Comparison of ENCODE assay signal across 8 cellular contexts in the genomic region with DNA sequence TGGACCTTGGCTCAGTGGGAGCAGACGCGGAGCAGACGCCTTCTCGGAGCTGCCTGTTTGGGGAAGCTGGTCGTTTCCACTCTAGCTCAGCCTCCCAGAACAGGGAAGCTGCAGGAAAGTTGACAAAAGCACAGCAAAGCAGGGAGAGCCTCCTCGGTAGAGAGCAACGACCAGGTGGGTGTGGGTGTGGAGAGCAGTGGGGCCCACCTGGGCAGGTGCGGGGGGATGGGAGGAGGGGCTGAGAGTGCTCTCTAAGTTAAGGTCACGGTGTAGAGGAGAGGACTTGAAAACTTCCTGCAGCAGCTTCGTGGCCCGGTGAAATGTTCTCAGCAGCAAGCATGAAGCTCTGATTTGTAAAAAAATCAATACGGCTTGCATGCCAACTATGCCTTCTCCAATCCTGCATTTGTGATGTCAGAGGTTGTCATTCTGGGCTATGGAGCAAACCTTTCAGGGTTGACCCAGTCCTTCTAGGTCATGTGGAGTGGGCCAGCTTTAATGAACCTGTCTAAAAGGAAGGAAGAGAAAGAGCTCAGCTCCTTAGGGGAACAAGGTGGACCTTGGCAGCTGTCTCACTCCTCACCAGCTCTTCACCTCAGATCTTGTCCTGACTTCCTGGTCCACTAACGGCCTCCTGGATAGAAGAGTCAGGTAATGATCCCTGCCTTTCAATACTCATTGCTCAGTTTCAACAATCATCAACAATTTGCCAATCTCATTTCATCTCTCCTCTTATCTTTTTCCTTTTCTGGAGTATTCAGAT.
DNase-seq lines count a peak whose midpoint lies in the region; ATAC-seq and TF ChIP-seq lines count a peak whose summit lies in the region.

No MANE protein-coding gene starts in this region.

- 54 to 59% methylated on average over 9 to 11 of the region's 13 CpGs for WGBS in gastroesophageal sphincter (ENCODE audit: low coverage in 1 of 2), 2 donors

- H3K4me3 ChIP-seq in gastroesophageal sphincter (no peak overlapping the region), left ventricle myocardium inferior (no peak overlapping the region)

- in situ Hi-C loops in GM13976 (cut with MboI; ENCODE audit: low sequenced_read_pairs, unreplicated experiment) = no loop called here

- H3K4me1 ChIP-seq in gastroesophageal sphincter (no peaks in the 10 kb centered on the region), left ventricle myocardium inferior (no peaks in the 10 kb centered on the region)

- TF ChIP-seq CTCF in GM13976 (IDR thresholded peaks at IDR 0.05; ENCODE audit: borderline replicate concordance, control extremely low read depth, extremely low read depth, insufficient read depth, missing control alignments) (no peak), gastroesophageal sphincter (IDR thresholded peaks at IDR 0.05) (no peak), left ventricle myocardium inferior (IDR thresholded peaks at IDR 0.05; ENCODE audit: borderline replicate concordance) (no peak)
- no peak for TF ChIP-seq CTCF in activated CD8-positive, alpha-beta T cell treated with anti-CD3 and anti-CD28 coated beads for 36 hours (IDR thresholded peaks at IDR 0.05)

- TF ChIP-seq EP300 in gastroesophageal sphincter (IDR thresholded peaks at IDR 0.05) = no peak

- CTCF ChIA-PET in activated CD8-positive, alpha-beta T cell treated with anti-CD3 and anti-CD28 coated beads for 36 hours (lab: Charles Lee) = interaction anchor here (0.8 to 7.4 kb wide), 14 partner anchors 9 to 228 kb away, joined by 3 to 69 read pairs (median 4); a partner anchor contains a TSS

- peaks cover 0 to 12% (median 0%) of the 10 kb centered on the region in 3 donors for H3K9me3 ChIP-seq in gastroesophageal sphincter
- H3K9me3 ChIP-seq in left ventricle myocardium inferior (replicated peaks) = peaks cover 10% of the 10 kb centered on the region

- no peaks in the 10 kb centered on the region for H3K9me3 Mint-ChIP-seq in activated CD8-positive, alpha-beta T cell treated with anti-CD3 and anti-CD28 coated beads for 36 hours
- H3K9me3 Mint-ChIP-seq in naive B cell = no peaks in the 10 kb centered on the region

- no peaks in the 10 kb centered on the region for H3K27me3 ChIP-seq in gastroesophageal sphincter
- peaks cover 38% of the 10 kb centered on the region for H3K27me3 ChIP-seq in left ventricle myocardium inferior (ENCODE audit: low read depth)

- TF ChIP-seq POLR2A in gastroesophageal sphincter (IDR thresholded peaks at IDR 0.05) = no peak

- H3K36me3 Mint-ChIP-seq in activated CD8-positive, alpha-beta T cell treated with anti-CD3 and anti-CD28 coated beads for 36 hours (ENCODE audit: low read depth) = no peaks in the 10 kb centered on the region
- no peaks in the 10 kb centered on the region for H3K36me3 Mint-ChIP-seq in naive B cell

- POLR2A ChIA-PET in activated CD8-positive, alpha-beta T cell treated with anti-CD3 and anti-CD28 coated beads for 36 hours (lab: Charles Lee) = interaction anchor here (0.7 to 1.9 kb wide), 5 partner anchors 9 to 429 kb away, joined by 3 to 5 read pairs (median 3); a partner anchor contains a TSS

- peak; percentile 27 for DNase-seq in GM13976 (ENCODE audit: low spot score)
- peak; percentile 24 for DNase-seq in activated CD8-positive, alpha-beta T cell treated with anti-CD3 and anti-CD28 coated beads for 36 hours
- no peak for DNase-seq in naive B cell
- no peak for DNase-seq in glomerular visceral epithelial cell (ENCODE audit: extremely low spot score)
- DNase-seq in NCI-H2227 (lab: John Stamatoyannopoulos, UW; ENCODE audit: unreplicated experiment) = no peak
- DNase-seq in left ventricle myocardium inferior = no peak

- intact Hi-C loops in activated CD8-positive, alpha-beta T cell treated with anti-CD3 and anti-CD28 coated beads for 36 hours (cut with micrococcal nuclease) = loop anchor here (5.0 to 10.0 kb wide), 3 partner anchors 89 to 179 kb away; no protein-coding TSS in a partner anchor
- intact Hi-C loops in left ventricle myocardium inferior (cut with micrococcal nuclease) = no loop called here

- H3K36me3 ChIP-seq in gastroesophageal sphincter (no peaks in the 10 kb centered on the region), left ventricle myocardium inferior (no peaks in the 10 kb centered on the region)

- H3K27ac ChIP-seq in gastroesophageal sphincter (no peak overlapping the region), left ventricle myocardium inferior (replicated peaks) (no peak overlapping the region)

- no peaks in the 10 kb centered on the region for H3K27me3 Mint-ChIP-seq in activated CD8-positive, alpha-beta T cell treated with anti-CD3 and anti-CD28 coated beads for 36 hours
- no peaks in the 10 kb centered on the region for H3K27me3 Mint-ChIP-seq in naive B cell

- peak overlapping the region; percentile 81 for H3K27ac Mint-ChIP-seq in activated CD8-positive, alpha-beta T cell treated with anti-CD3 and anti-CD28 coated beads for 36 hours
- H3K27ac Mint-ChIP-seq in naive B cell = peak overlapping the region in 4 of 6 donors; percentile 6 to 83 (median 34)

- peak; percentile 9 for ATAC-seq in HG02642 (IDR thresholded peaks at IDR 0.05; ENCODE audit: poor library complexity, unreplicated experiment)
- ATAC-seq in activated CD8-positive, alpha-beta T cell treated with anti-CD3 and anti-CD28 coated beads for 36 hours = no peak
- ATAC-seq in naive B cell (ENCODE audit: low read depth in 2 of 2) = peak; percentile 27 to 39
- ATAC-seq in gastroesophageal sphincter = no peak

- H3K4me1 Mint-ChIP-seq in activated CD8-positive, alpha-beta T cell treated with anti-CD3 and anti-CD28 coated beads for 36 hours (ENCODE audit: low read depth) = peaks cover 40% of the 10 kb centered on the region
- H3K4me1 Mint-ChIP-seq in naive B cell = peaks cover 17 to 22% (median 20%) of the 10 kb centered on the region in 3 donors

- peak overlapping the region; percentile 67 for H3K4me3 Mint-ChIP-seq in activated CD8-positive, alpha-beta T cell treated with anti-CD3 and anti-CD28 coated beads for 36 hours
- H3K4me3 Mint-ChIP-seq in naive B cell = peak overlapping the region; percentile 8 to 90 (median 83)

Comparison
In these comparisons a context has a peak if more than half of its experiments do, and no peak if none do; other contexts are left out.
1. DNase-seq: peak in GM13976 (single experiment) and activated CD8-positive, alpha-beta T cell treated with anti-CD3 and anti-CD28 coated beads for 36 hours (single experiment); none in naive B cell (single experiment), glomerular visceral epithelial cell (single experiment), NCI-H2227 (single experiment) and left ventricle myocardium inferior (single experiment).
2. ATAC-seq: peak in HG02642 (single experiment) and naive B cell (2 of 2); none in activated CD8-positive, alpha-beta T cell treated with anti-CD3 and anti-CD28 coated beads for 36 hours (single experiment) and gastroesophageal sphincter (single experiment).